Comparison of ENCODE assay signal across 1 cellular context in genomic region chr3:17310983-17311382, GRCh38.
TF ChIP-seq lines count a peak whose summit lies in the region.

No MANE protein-coding gene starts in this region.

TF ChIP-seq in HEK293, 187 proteins besides CTCF, POLR2A, EP300 and RAD21 (continued from another document):
- TF ChIP-seq ZNF768 (tag by site-specific recombination; IDR thresholded peaks at IDR 0.05) (no peak), ZBTB7A (tag by site-specific recombination; IDR thresholded peaks at IDR 0.05; ENCODE audit: low read depth) (no peak), ZNF157 (tag by site-specific recombination; IDR thresholded peaks at IDR 0.05) (no peak), ZNF791 (tag by site-specific recombination; IDR thresholded peaks at IDR 0.05) (no peak), ZNF473 (tag by site-specific recombination; IDR thresholded peaks at IDR 0.05) (no peak), YY1 (tag by site-specific recombination; IDR thresholded peaks at IDR 0.05) (no peak), WT1 (tag by site-specific recombination; IDR thresholded peaks at IDR 0.05) (peak; percentile 47; the same call in 1 of the 2 replicates), ZNF580 (tag by site-specific recombination; IDR thresholded peaks at IDR 0.05) (0 out of 2 replicates have a peak, but pooled peaks have one; percentile 10)
